21 cellular contexts compared by ENCODE assay signal in genomic region chr17:65529040-65529633, GRCh38. TPM values are rescaled to one million over a fixed set of nuclear protein-coding genes. Genes with fewer than 3 reads are reported as not detected.
DNase-seq lines count a peak whose midpoint lies in the region; ATAC-seq and TF ChIP-seq lines count a peak whose summit lies in the region.
"Had no signal": no experiment of that assay in that cellular context is flagged by ENCODE, and none has a peak within 500 bp of the region (broad histone marks: within the 10 kb centered on the region; RNA-seq: fewer than 3 reads in every experiment).

No MANE protein-coding gene starts in this region.

- peak overlapping the region; percentile 2 for H4K8ac ChIP-seq in trophoblast cell (ENCODE audit: low read depth, low read length)

- H2AK5ac ChIP-seq in trophoblast cell (ENCODE audit: low read length): peak overlapping the region; percentile 15

- TF ChIP-seq CTCF in hepatocyte (IDR thresholded peaks at IDR 0.05; ENCODE audit: poor library complexity): no peak

- H3K27ac ChIP-seq in hepatocyte (peak overlapping the region; percentile 84), trophoblast cell (ENCODE audit: low read depth, low read length) (peak overlapping the region; percentile 5)
- H3K27ac ChIP-seq: C4-2B, GM23248 had no signal

- no peak overlapping the region for H3K4me2 ChIP-seq in hepatocyte
- H3K4me2 ChIP-seq in trophoblast cell (ENCODE audit: low read length): no peak overlapping the region

- peaks cover 46% of the 10 kb centered on the region for H3K36me3 Mint-ChIP-seq in activated naive CD4-positive, alpha-beta T cell treated with anti-CD3 and anti-CD28 coated beads, Interleukin-2, amount 10 ng/mL, durations not matched to agents 7 days and 5 days
- H3K36me3 Mint-ChIP-seq in T-cell: peaks cover 32% of the 10 kb centered on the region

- no peak overlapping the region for H3K4ac ChIP-seq in trophoblast cell (ENCODE audit: low read depth, low read length)

- H3K27me3 Mint-ChIP-seq in activated naive CD4-positive, alpha-beta T cell treated with anti-CD3 and anti-CD28 coated beads, Interleukin-2, amount 10 ng/mL, durations not matched to agents 7 days and 5 days: peaks cover 14% of the 10 kb centered on the region
- H3K27me3 Mint-ChIP-seq in T-cell: no peaks in the 10 kb centered on the region

- H3K9ac ChIP-seq in trophoblast cell (ENCODE audit: low read length): no peak overlapping the region
- H3K9ac ChIP-seq: GM23248 had no signal

- no peak for DNase-seq in activated naive CD4-positive, alpha-beta T cell treated with anti-CD3 and anti-CD28 coated beads, Interleukin-2, amount 10 ng/mL, durations not matched to agents 7 days and 5 days
- no peak for DNase-seq in activated naive CD4-positive, alpha-beta T cell (lab: John Stamatoyannopoulos, UW)
- DNase-seq in T-cell (no peak), hepatocyte (ENCODE audit: low spot score) (no peak), trophoblast cell (no peak), HCEC 1CT (no peak), SKM-1 treated with dmso at 0.1 percent for 144 hours (lab: John Stamatoyannopoulos, UW; ENCODE audit: unreplicated experiment) (no peak)
- no peak for DNase-seq in stimulated activated CD8-positive, alpha-beta memory T cell treated with anti-CD3 and anti-CD28 coated beads, Interleukin-4, amount 100 ng/mL, for 48 hours
- DNase-seq: DMS79, GM23248, HFFc6, Karpas-422, MM.1S, NCI-H1105 treated with DMSO at 0.1 percent for 48 hours, NCI-H1930, NCI-H2171, NCI-H510A, NCI-H82, Right ventricle myocardium superior had no signal

- no peaks in the 10 kb centered on the region for H3K9me2 ChIP-seq in hepatocyte (replicated peaks; ENCODE audit: insufficient read depth)

- H3K4me1 ChIP-seq in hepatocyte (ENCODE audit: insufficient read depth) (peaks cover 45% of the 10 kb centered on the region), trophoblast cell (ENCODE audit: control insufficient read depth in 1 of 2, insufficient read depth in 2 of 2, low read length in 2 of 2) (peaks cover 37 to 40% of the 10 kb centered on the region in 2 experiments)

- H3K9me3 ChIP-seq in hepatocyte (ENCODE audit: low read depth) (no peaks in the 10 kb centered on the region), trophoblast cell (ENCODE audit: insufficient read depth, low read depth, low read length) (peaks cover 2% of the 10 kb centered on the region)

- H4K91ac ChIP-seq in trophoblast cell (ENCODE audit: low read depth, low read length): peak overlapping the region; percentile 45

- 90% methylated on average over 7 of the region's 7 CpGs for WGBS in hepatocyte (ENCODE audit: low lambda C conversion rate, missing lambda C conversion rate)
- no CpG with 5 or more reads among the region's 7 CpGs for WGBS in trophoblast cell (ENCODE audit: extremely low coverage, insufficient coverage, insufficient read length)

- H3K79me1 ChIP-seq in trophoblast cell (ENCODE audit: low read length): peaks cover 44% of the 10 kb centered on the region

- H3K4me3 ChIP-seq in hepatocyte: no peak overlapping the region
- H3K4me3 ChIP-seq in trophoblast cell (ENCODE audit: low read depth, low read length): no peak overlapping the region
- H3K4me3 ChIP-seq: GM23248 had no signal

- no peak overlapping the region for H2AFZ ChIP-seq in hepatocyte
- H2AFZ ChIP-seq in trophoblast cell (ENCODE audit: insufficient read depth, low read length, poor library complexity): no peak overlapping the region
- H2AFZ ChIP-seq: GM23248 had no signal

- ATAC-seq in T-cell (replicated peaks in 1 of 4): no peak
- ATAC-seq: Panc1 had no signal

- peak overlapping the region; percentile 14 for H3K27ac Mint-ChIP-seq in activated naive CD4-positive, alpha-beta T cell treated with anti-CD3 and anti-CD28 coated beads, Interleukin-2, amount 10 ng/mL, durations not matched to agents 7 days and 5 days
- peak overlapping the region; percentile 19 to 71 for H3K27ac Mint-ChIP-seq in T-cell
- H3K27ac Mint-ChIP-seq: HFFc6 had no signal

- no peak overlapping the region for H3K23ac ChIP-seq in trophoblast cell (ENCODE audit: low read length)

- peaks cover 34% of the 10 kb centered on the region for H3K4me1 Mint-ChIP-seq in activated naive CD4-positive, alpha-beta T cell treated with anti-CD3 and anti-CD28 coated beads, Interleukin-2, amount 10 ng/mL, durations not matched to agents 7 days and 5 days
- peaks cover 7 to 21% (median 21%) of the 10 kb centered on the region in 3 donors for H3K4me1 Mint-ChIP-seq in T-cell

- no peaks in the 10 kb centered on the region for H4K20me1 ChIP-seq in hepatocyte (ENCODE audit: insufficient read depth, poor library complexity, severe bottlenecking)

- H3K27me3 ChIP-seq in hepatocyte: no peaks in the 10 kb centered on the region
- H3K27me3 ChIP-seq in trophoblast cell (ENCODE audit: insufficient read depth, low read length): no peaks in the 10 kb centered on the region

- peak overlapping the region; percentile 15 for H2BK5ac ChIP-seq in trophoblast cell (ENCODE audit: low read depth, low read length, poor library complexity)

- peak overlapping the region; percentile 8 for H3K14ac ChIP-seq in trophoblast cell (ENCODE audit: low read length)

- H3K36me3 ChIP-seq in hepatocyte (replicated peaks; ENCODE audit: insufficient read depth, low read depth): no peaks in the 10 kb centered on the region
- peaks cover 15 to 17% of the 10 kb centered on the region in 2 experiments for H3K36me3 ChIP-seq in trophoblast cell (ENCODE audit: control insufficient read depth in 1 of 2, insufficient read depth in 2 of 2, low read length in 2 of 2)

- no peak overlapping the region for H3K4me3 Mint-ChIP-seq in activated naive CD4-positive, alpha-beta T cell treated with anti-CD3 and anti-CD28 coated beads, Interleukin-2, amount 10 ng/mL, durations not matched to agents 7 days and 5 days
- H3K4me3 Mint-ChIP-seq in T-cell: no peak overlapping the region
- H3K4me3 Mint-ChIP-seq: HFFc6 had no signal

- POLR2A ChIA-PET in T-cell (lab: Charles Lee): no interaction called here

- no peaks in the 10 kb centered on the region for H3K9me3 Mint-ChIP-seq in activated naive CD4-positive, alpha-beta T cell treated with anti-CD3 and anti-CD28 coated beads, Interleukin-2, amount 10 ng/mL, durations not matched to agents 7 days and 5 days
- H3K9me3 Mint-ChIP-seq in T-cell: no peaks in the 10 kb centered on the region
- H3K9me3 Mint-ChIP-seq: HFFc6 had no signal

- peak overlapping the region; percentile 44 for H2BK120ac ChIP-seq in trophoblast cell (ENCODE audit: insufficient read depth, low read length, poor library complexity)

- H2BK12ac ChIP-seq in trophoblast cell (ENCODE audit: low read length): peak overlapping the region; percentile 39

- no peak overlapping the region for H4K12ac ChIP-seq in trophoblast cell (ENCODE audit: low read depth, low read length)

- H3K79me2 ChIP-seq in hepatocyte (no peaks in the 10 kb centered on the region), trophoblast cell (ENCODE audit: control insufficient read depth, insufficient read depth, low read length, poor library complexity) (peaks cover 7% of the 10 kb centered on the region)

- CTCF ChIA-PET in activated naive CD4-positive, alpha-beta T cell treated with anti-CD3 and anti-CD28 coated beads, Interleukin-2, amount 10 ng/mL, durations not matched to agents 7 days and 5 days (lab: Charles Lee): no interaction called here
- CTCF ChIA-PET in T-cell (lab: Charles Lee): no interaction called here

- H3K18ac ChIP-seq in trophoblast cell (ENCODE audit: low read length): peak overlapping the region; percentile 80

RNA-seq across cellular contexts. Expression of gene AXIN2, which starts 32.3 kb away (rescaled TPM):
- 10 to 100 TPM; 35.8 to 44.9 (median 40.2) TPM for total RNA-seq in T-cell
- total RNA-seq in hepatocyte: 21.4 and 22.3 TPM in 2 replicates
- 11.3 and 15.4 TPM in 2 replicates for polyA plus RNA-seq in hepatocyte
- polyA plus RNA-seq in trophoblast cell (2013): 35.5 and 36.3 TPM in 2 replicates
